Comparison of ENCODE assay signal across 1 cellular context in genomic region chr13:41505209-41505835, GRCh38.
TF ChIP-seq lines count a peak whose summit lies in the region.

No MANE protein-coding gene starts in this region.

TF ChIP-seq in IMR-90, 13 proteins besides CTCF, POLR2A, EP300 and RAD21 (continued from another document):
- TF ChIP-seq ELK1 (IDR thresholded peaks at IDR 0.05; ENCODE audit: borderline replicate concordance, low read depth, low read length) (no peak), BHLHE40 (IDR thresholded peaks at IDR 0.05; ENCODE audit: low read depth, low read length) (no peak), SMC3 (IDR thresholded peaks at IDR 0.05; ENCODE audit: low read depth, low read length) (no peak)
